ENCODE assay signal across 11 cellular contexts in the genomic region with DNA sequence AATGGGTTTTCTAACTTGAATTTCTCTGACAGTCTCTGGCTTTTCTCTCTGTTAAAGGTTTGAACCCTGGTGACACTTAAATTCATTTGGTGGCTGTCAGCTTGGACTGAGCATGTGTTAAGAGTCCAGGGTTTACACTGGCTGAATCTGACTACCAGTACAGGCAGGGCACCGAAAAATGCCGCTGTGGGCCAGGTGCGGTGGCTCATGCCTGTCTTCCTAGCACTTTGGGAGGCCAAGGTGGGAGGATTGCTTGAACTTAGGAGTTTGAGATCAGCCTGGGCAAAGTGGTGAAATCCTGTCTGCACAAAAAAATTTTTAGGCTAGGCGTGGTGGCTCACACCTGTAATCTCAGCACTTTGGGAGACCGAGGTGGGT. TPM values are rescaled to one million over a fixed set of nuclear protein-coding genes. Genes with fewer than 3 reads are reported as not detected.
DNase-seq lines count a peak whose midpoint lies in the region; ATAC-seq, FAIRE-seq and TF ChIP-seq lines count a peak whose summit lies in the region.
"Had no signal": no experiment of that assay in that cellular context is flagged by ENCODE, and none has a peak within 500 bp of the region (broad histone marks: within the 10 kb centered on the region; RNA-seq: fewer than 3 reads in every experiment).

No MANE protein-coding gene starts in this region.

- DNase-seq in heart left ventricle (no peak), cardiac septum (ENCODE audit: low spot score) (no peak), astrocyte of the cerebellum (ENCODE audit: low read depth) (no peak), HepG2 (ENCODE audit: low spot score) (no peak), type B pancreatic cell (ENCODE audit: extremely low spot score, unreplicated experiment) (peak; percentile 56), occipital lobe (lab: John Stamatoyannopoulos, UW) (no peak), small intestine (no peak), foreskin melanocyte (no peak)
- DNase-seq: H7, NCI-H524 had no signal

- peak overlapping the region; percentile 86; the same call in 1 of the 2 replicates for H3K9ac ChIP-seq in HepG2 (ENCODE audit: insufficient read depth, low read depth, low read length)

- H3K4me3 ChIP-seq in heart left ventricle (peak overlapping the region in 8 of 12 donors; percentile 78 to 97 (median 81)), astrocyte of the cerebellum (ENCODE audit: low read depth, low read length) (peak overlapping the region; percentile 97), HepG2 (replicated peaks in 1 of 3; ENCODE audit: insufficient read depth in 1 of 3, low read depth in 2 of 3, low read length in 3 of 3) (peak overlapping the region; percentile 90 to 95 (median 92); a peak in 5 of 6 replicates), small intestine (ENCODE audit: low read depth in 1 of 2, low read length in 2 of 2) (no peak overlapping the region)

- no peak for TF ChIP-seq RAD21 in HepG2 (CRISPR knock-in tag; IDR thresholded peaks at IDR 0.05)

- TF ChIP-seq POLR2A in heart left ventricle (IDR thresholded peaks at IDR 0.05): no peak
- TF ChIP-seq POLR2A in HepG2 (IDR thresholded peaks at IDR 0.05; ENCODE audit: insufficient read depth in 1 of 2, low read depth in 2 of 2, low read length in 2 of 2): no peak

- in situ Hi-C loops in astrocyte of the cerebellum (cut with HindIII; ENCODE audit: low sequenced_read_pairs): no loop called here
- in situ Hi-C loops in HepG2 (cut with HindIII; ENCODE audit: extremely low pct_ligation_motif_present, low pct_unique_long_range_greater_than_20kb): no loop called here

- intact Hi-C loops in heart left ventricle (cut with DNase I) (loop anchor here in 8 of 10 donors (5.0 to 10.0 kb wide), 9 partner anchors 288 to 1042 kb away; a partner anchor contains a TSS), cardiac septum (cut with DNase I) (loop anchor here (5.0 to 10.0 kb wide), 2 partner anchors 770 to 1022 kb away; a partner anchor contains a TSS), HepG2 (cut with micrococcal nuclease; ENCODE audit: unreplicated experiment) (loop anchor here (10.0 kb wide), 1 partner anchor 288 kb away; a partner anchor contains a TSS)

- TF ChIP-seq EP300 in HepG2 (IDR thresholded peaks at IDR 0.05; ENCODE audit: low read depth in 2 of 2, low read length in 2 of 2) (no peak), HepG2 (CRISPR knock-in tag; IDR thresholded peaks at IDR 0.05; ENCODE audit: borderline replicate concordance) (no peak)

- no peak for FAIRE-seq in HepG2 (lab: Jason Lieb, UNC)
- FAIRE-seq in small intestine (lab: Jason Lieb, UNC): no peak

- no peaks in the 10 kb centered on the region for H3K27me3 Mint-ChIP-seq in type B pancreatic cell

- peak overlapping the region in 2 of 12 donors; percentile 25 to 97 for H3K27ac ChIP-seq in heart left ventricle
- H3K27ac ChIP-seq in HepG2 (ENCODE audit: extremely low read length, insufficient read depth, low read length): peak overlapping the region; percentile 55
- peak overlapping the region in 1 of 2 donors; percentile 81 for H3K27ac ChIP-seq in small intestine (ENCODE audit: low read depth in 1 of 2, low read length in 1 of 2)

- POLR2A ChIA-PET in HepG2 (lab: Yijun Ruan, JAX): interaction anchor here (1.8 kb wide), 1 partner anchor 818 kb away, joined by 11 read pairs; a partner anchor contains a TSS

- H3K4me3 Mint-ChIP-seq in type B pancreatic cell: peak overlapping the region; percentile 99

- peaks cover 40% of the 10 kb centered on the region for H3K79me2 ChIP-seq in HepG2 (ENCODE audit: insufficient read depth, low read length)

- no TSS peak for BruUV-seq in HepG2 (replicated peaks; lab: Mats Ljungman, UMichigan)

- peaks cover 8% of the 10 kb centered on the region for H4K20me1 ChIP-seq in HepG2 (ENCODE audit: insufficient read depth, low read length)

- H3K4me1 ChIP-seq in heart left ventricle (peaks cover 20 to 63% (median 48%) of the 10 kb centered on the region in 12 donors), HepG2 (ENCODE audit: insufficient read depth, low read length) (peaks cover 55% of the 10 kb centered on the region), small intestine (ENCODE audit: control insufficient read depth in 2 of 2, insufficient read depth in 1 of 2, low read depth in 1 of 2, low read length in 1 of 2) (peaks cover 0 to 2% of the 10 kb centered on the region in 2 donors)

- H3K4me1 Mint-ChIP-seq in type B pancreatic cell (ENCODE audit: unreplicated experiment): peaks cover 31% of the 10 kb centered on the region

- no peak overlapping the region for H2AFZ ChIP-seq in HepG2 (ENCODE audit: low read length)

- H3K27ac Mint-ChIP-seq in type B pancreatic cell: peak overlapping the region; percentile 99

- H3K36me3 ChIP-seq in heart left ventricle: peaks cover 0 to 34% (median 27%) of the 10 kb centered on the region in 9 donors
- peaks cover 4 to 12% of the 10 kb centered on the region in 2 experiments; a peak in 4 of 5 replicates for H3K36me3 ChIP-seq in HepG2 (replicated peaks in 1 of 2; ENCODE audit: control insufficient read depth in 1 of 2, insufficient read depth in 2 of 2, low read length in 2 of 2)
- H3K36me3 ChIP-seq in small intestine (ENCODE audit: control insufficient read depth in 2 of 2, insufficient read depth in 2 of 2, low read length in 2 of 2): peaks cover 0 to 8% of the 10 kb centered on the region in 2 donors

- peaks cover 26% of the 10 kb centered on the region for H3K36me3 Mint-ChIP-seq in type B pancreatic cell

- H3K27me3 ChIP-seq in heart left ventricle (no peaks in the 10 kb centered on the region), HepG2 (ENCODE audit: control insufficient read depth in 1 of 2, insufficient read depth in 2 of 2, low read length in 2 of 2) (no peaks in the 10 kb centered on the region; a peak in 1 of 5 replicates), small intestine (ENCODE audit: control insufficient read depth in 2 of 2, insufficient read depth in 2 of 2, low read length in 2 of 2) (no peaks in the 10 kb centered on the region)

- CTCF ChIA-PET in HepG2 (lab: Yijun Ruan, JAX; ENCODE audit: low intra/inter-chr PET ratio, low total read pairs): no interaction called here

- H3K9me3 ChIP-seq in heart left ventricle (no peaks in the 10 kb centered on the region), HepG2 (ENCODE audit: low read length) (no peaks in the 10 kb centered on the region), small intestine (ENCODE audit: control insufficient read depth, low read depth) (no peaks in the 10 kb centered on the region)

- H3K9me3 Mint-ChIP-seq in type B pancreatic cell: no peaks in the 10 kb centered on the region

- no peak for TF ChIP-seq CTCF in heart left ventricle (IDR thresholded peaks at IDR 0.05)
- no peak for TF ChIP-seq CTCF in astrocyte of the cerebellum (IDR thresholded peaks at IDR 0.05; ENCODE audit: low read depth, low read length, missing control alignments)
- no peak for TF ChIP-seq CTCF in HepG2 (CRISPR knock-in tag; IDR thresholded peaks at IDR 0.05)
- TF ChIP-seq CTCF in type B pancreatic cell (conservative IDR thresholded peaks at IDR 0.05): no peak

- 89 to 93% (median 90%) methylated on average over 5 of the region's 5 CpGs for WGBS in heart left ventricle, 4 donors
- 89% methylated on average over 5 of the region's 5 CpGs for WGBS in HepG2 (ENCODE audit: low lambda C conversion rate)
- WGBS in small intestine, 3 donors: 67 to 81% (median 74%) methylated on average over 5 of the region's 5 CpGs

- ATAC-seq in heart left ventricle: no peak
- ATAC-seq in HepG2: no peak
- ATAC-seq: right cardiac atrium had no signal

- peak overlapping the region; percentile 86 for H3K4me2 ChIP-seq in HepG2 (ENCODE audit: low read depth, low read length)

RNA-seq across cellular contexts. Expression of a gene that starts 1.8 kb away (rescaled TPM):
- total RNA-seq in heart left ventricle (10 to 100 TPM; 22.3 to 87.2 (median 47.5) TPM), cardiac septum (77.6 TPM), HepG2 (2016; rRNA removed; fragmentation: Illumina TruSeq; extraction: Trizol) (111 and 269 TPM in 2 replicates), type B pancreatic cell (ENCODE audit: low replicate concordance) (139 and 187 TPM in 2 replicates), occipital lobe (22.3 TPM)
- polyA plus RNA-seq in heart left ventricle (100 to 1,000 TPM in 1 of 2 donors, 10 to 100 TPM in 1; 21.2 to 130 TPM), HepG2 (2011; rRNA removed) (47.6 and 55.4 TPM in 2 replicates), small intestine (100 to 1,000 TPM in 1 of 3 donors, 10 to 100 TPM in 2; 17.7 to 141 (median 52.7) TPM)
- 69.4 and 76.3 TPM in 2 replicates for total RNA-seq in HepG2 (2016; cell fraction: cytosol; rRNA removed; fragmentation: Illumina TruSeq; extraction: Trizol; ENCODE audit: low read depth)
- total RNA-seq in HepG2 (2016; cell fraction: insoluble cytoplasmic fraction; rRNA removed; fragmentation: Illumina TruSeq; extraction: Trizol): 107 and 262 TPM in 2 replicates
- total RNA-seq in HepG2 (2016; cell fraction: membrane; rRNA removed; fragmentation: Illumina TruSeq; extraction: Trizol): 72.9 and 73.6 TPM in 2 replicates
- total RNA-seq in HepG2 (2016; cell fraction: nucleus; rRNA removed; fragmentation: Illumina TruSeq; extraction: Trizol): 161 and 173 TPM in 2 replicates
- polyA plus RNA-seq in HepG2 (2011; cell fraction: cytosol; rRNA removed): 45.7 and 62.4 TPM in 2 replicates
- polyA plus RNA-seq in HepG2 (2011; cell fraction: nucleus; rRNA removed): 15.5 and 21.5 TPM in 2 replicates
- 75.8 and 112 TPM in 2 replicates for polyA plus RNA-seq in HepG2 (2012)
- 49.9 and 54.5 TPM in 2 replicates for polyA plus RNA-seq in HepG2 (2016; cell fraction: cytosol; fragmentation: Illumina TruSeq; extraction: Trizol; ENCODE audit: low read depth)
- 114 and 115 TPM in 2 replicates for polyA plus RNA-seq in HepG2 (2016; cell fraction: insoluble cytoplasmic fraction; fragmentation: Illumina TruSeq; extraction: Trizol; ENCODE audit: low read depth)
- 56.5 and 56.9 TPM in 2 replicates for polyA plus RNA-seq in HepG2 (2016; cell fraction: membrane; fragmentation: Illumina TruSeq; extraction: Trizol; ENCODE audit: low read depth)
- 280 and 295 TPM in 2 replicates for polyA plus RNA-seq in HepG2 (2016; cell fraction: nucleus; fragmentation: Illumina TruSeq; extraction: Trizol; ENCODE audit: insufficient read depth, low read depth)
- 5.1 and 7.1 TPM in 2 replicates for polyA minus RNA-seq in HepG2 (2011; rRNA and poly(A)+ RNA removed; ENCODE audit: low replicate concordance)
- polyA minus RNA-seq in HepG2 (2011; cell fraction: cytosol; rRNA and poly(A)+ RNA removed): 15.4 and 17.7 TPM in 2 replicates
- 16.2 and 19.4 TPM in 2 replicates for polyA minus RNA-seq in HepG2 (2011; cell fraction: nucleus; rRNA and poly(A)+ RNA removed)

RNA-seq across cellular contexts. Expression of a gene that starts 4.2 kb away (rescaled TPM):
- total RNA-seq in heart left ventricle (10 to 100 TPM; 12.7 to 21.5 (median 16.2) TPM), cardiac septum (18.1 TPM), HepG2 (2016; rRNA removed; fragmentation: Illumina TruSeq; extraction: Trizol) (19.3 and 19.6 TPM in 2 replicates), type B pancreatic cell (ENCODE audit: low replicate concordance) (54.3 and 66.4 TPM in 2 replicates), occipital lobe (33.5 TPM)
- polyA plus RNA-seq in heart left ventricle (10 to 100 TPM in 1 of 2 donors, 1 to 10 TPM in 1; 4.0 to 15.7 TPM), HepG2 (2011; rRNA removed) (8.2 and 8.5 TPM in 2 replicates), small intestine (10 to 100 TPM in 1 of 3 donors, 1 to 10 TPM in 2; 8.9 to 18.3 (median 9.6) TPM)
- 4.0 and 4.1 TPM in 2 replicates for total RNA-seq in HepG2 (2016; cell fraction: cytosol; rRNA removed; fragmentation: Illumina TruSeq; extraction: Trizol; ENCODE audit: low read depth)
- total RNA-seq in HepG2 (2016; cell fraction: insoluble cytoplasmic fraction; rRNA removed; fragmentation: Illumina TruSeq; extraction: Trizol): 15.8 and 19.9 TPM in 2 replicates
- total RNA-seq in HepG2 (2016; cell fraction: membrane; rRNA removed; fragmentation: Illumina TruSeq; extraction: Trizol): 21.6 and 22.6 TPM in 2 replicates
- 15.0 and 17.5 TPM in 2 replicates for total RNA-seq in HepG2 (2016; cell fraction: nucleus; rRNA removed; fragmentation: Illumina TruSeq; extraction: Trizol)
- polyA plus RNA-seq in HepG2 (2011; cell fraction: cytosol; rRNA removed): 8.8 and 9.8 TPM in 2 replicates
- 10.4 and 11.9 TPM in 2 replicates for polyA plus RNA-seq in HepG2 (2011; cell fraction: nucleus; rRNA removed)
- polyA plus RNA-seq in HepG2 (2012): 9.6 and 10.5 TPM in 2 replicates
- polyA plus RNA-seq in HepG2 (2016; cell fraction: cytosol; fragmentation: Illumina TruSeq; extraction: Trizol; ENCODE audit: low read depth): 3.9 and 4.1 TPM in 2 replicates
- polyA plus RNA-seq in HepG2 (2016; cell fraction: insoluble cytoplasmic fraction; fragmentation: Illumina TruSeq; extraction: Trizol; ENCODE audit: low read depth): 20.7 and 23.7 TPM in 2 replicates
- polyA plus RNA-seq in HepG2 (2016; cell fraction: membrane; fragmentation: Illumina TruSeq; extraction: Trizol; ENCODE audit: low read depth): 17.3 and 19.5 TPM in 2 replicates
- polyA plus RNA-seq in HepG2 (2016; cell fraction: nucleus; fragmentation: Illumina TruSeq; extraction: Trizol; ENCODE audit: insufficient read depth, low read depth): 21.7 and 22.1 TPM in 2 replicates
- polyA minus RNA-seq in HepG2 (2011; rRNA and poly(A)+ RNA removed; ENCODE audit: low replicate concordance): 23.7 and 28.7 TPM in 2 replicates
- 9.1 and 9.2 TPM in 2 replicates for polyA minus RNA-seq in HepG2 (2011; cell fraction: cytosol; rRNA and poly(A)+ RNA removed)
- polyA minus RNA-seq in HepG2 (2011; cell fraction: nucleus; rRNA and poly(A)+ RNA removed): 30.8 and 31.5 TPM in 2 replicates

Comparison
In these comparisons a context has a peak if more than half of its experiments do, and no peak if none do; other contexts are left out.
1. H3K4me3 ChIP-seq: peak in heart left ventricle (8 of 12), astrocyte of the cerebellum (single experiment) and HepG2 (3 of 3); none in small intestine (0 of 2).